In genomic region chr9:93422987-93423386, GRCh38 we compare ENCODE assay signal across 1 cellular context.
TF ChIP-seq lines count a peak whose summit lies in the region.

No MANE protein-coding gene starts in this region.

TF ChIP-seq in IMR-90, 13 proteins besides CTCF, POLR2A, EP300 and RAD21 (continued from another document):
- TF ChIP-seq SMC3 (IDR thresholded peaks at IDR 0.05; ENCODE audit: low read depth, low read length): no peak
- TF ChIP-seq RCOR1 (IDR thresholded peaks at IDR 0.05; ENCODE audit: insufficient replicate concordance, low read length): no peak
- no peak for TF ChIP-seq USF2 (IDR thresholded peaks at IDR 0.05; ENCODE audit: low read depth, low read length)
- TF ChIP-seq MAZ (IDR thresholded peaks at IDR 0.05; ENCODE audit: borderline replicate concordance, low read depth, low read length): no peak
- no peak for TF ChIP-seq CHD1 (IDR thresholded peaks at IDR 0.05; ENCODE audit: low read depth, low read length)
- TF ChIP-seq CEBPB (IDR thresholded peaks at IDR 0.05; ENCODE audit: low read depth, low read length): no peak
- TF ChIP-seq NFE2L2 (IDR thresholded peaks at IDR 0.05; ENCODE audit: low read depth, low read length): no peak
- TF ChIP-seq RFX5 (IDR thresholded peaks at IDR 0.05; ENCODE audit: low read depth, low read length): no peak
